In genomic region chr7:142196066-142196840, GRCh38 we compare ENCODE assay signal across 1 cellular context.
TF ChIP-seq lines count a peak whose summit lies in the region.

No MANE protein-coding gene starts in this region.

TF ChIP-seq in WTC11, 78 proteins besides CTCF, POLR2A, EP300 and RAD21 (continued from another document):
- TF ChIP-seq FOXP4 (CRISPR knock-in tag; IDR thresholded peaks at IDR 0.05) (no peak), JUN (CRISPR knock-in tag; IDR thresholded peaks at IDR 0.05) (no peak), ZNF232 (CRISPR knock-in tag; IDR thresholded peaks at IDR 0.05) (no peak)
